ENCODE assay signal across 9 cellular contexts in genomic region chr19:45782162-45782623, GRCh38. TPM values are rescaled to one million over a fixed set of nuclear protein-coding genes. Genes with fewer than 3 reads are reported as not detected.
A peak's percentile ranks its signal among the peaks of the same experiment; 100 is the strongest.
DNase-seq lines count a peak whose midpoint lies in the region; ATAC-seq and TF ChIP-seq lines count a peak whose summit lies in the region.
"Had no signal": no experiment of that assay in that cellular context is flagged by ENCODE, and none has a peak within 500 bp of the region (broad histone marks: within the 10 kb centered on the region; RNA-seq: fewer than 3 reads in every experiment).

Gene DMPK (minus strand): TSS chr19:45782490. CDS start chr19:45782352, 138 bp downstream.

- 9% methylated on average over 6 of the region's 18 CpGs for whole genome bisulfite sequencing in suprapubic skin

- no peak for TF ChIP-seq EP300 in suprapubic skin (IDR thresholded peaks at IDR 0.05)

- in situ Hi-C loops in brain microvascular endothelial cell (cut with HindIII; ENCODE audit: low pct_ligation_motif_present, low sequenced_read_pairs): no loop called here

- peaks cover 50% of the 10 kb centered on the region for H3K36me3 ChIP-seq in brain microvascular endothelial cell (replicated peaks)
- peaks cover 0 to 31% of the 10 kb centered on the region in 2 donors for H3K36me3 ChIP-seq in left lung
- H3K36me3 ChIP-seq in suprapubic skin: peaks cover 29% of the 10 kb centered on the region

- no peaks in the 10 kb centered on the region for H3K27me3 ChIP-seq in brain microvascular endothelial cell (replicated peaks)
- H3K27me3 ChIP-seq in left lung: peaks cover 0 to 100% of the 10 kb centered on the region in 2 donors
- H3K27me3 ChIP-seq in suprapubic skin: no peaks in the 10 kb centered on the region

- H3K9me3 ChIP-seq in left lung (no peaks in the 10 kb centered on the region), suprapubic skin (no peaks in the 10 kb centered on the region)

- TF ChIP-seq POLR2A in suprapubic skin (IDR thresholded peaks at IDR 0.05): no peak

- DNase-seq in LHCN-M2 (ENCODE audit: low read depth) (no peak), brain microvascular endothelial cell (no peak), left lung (peak in 1 of 2 donors; percentile 75), suprapubic skin (ENCODE audit: low spot score in 2 of 2) (no peak), DMS79 (lab: John Stamatoyannopoulos, UW) (no peak), NCI-H510A (lab: John Stamatoyannopoulos, UW) (no peak), ecto neural progenitor cell (ENCODE audit: low spot score) (no peak)

- ATAC-seq in left lung (peak; percentile 18), HG03571 (IDR thresholded peaks at IDR 0.05; ENCODE audit: unreplicated experiment) (no peak)

- H3K4me3 ChIP-seq in brain microvascular endothelial cell (ENCODE audit: low read depth, low read length) (peak within 1 kb of the TSS; percentile 37), left lung (peak within 1 kb of the TSS; percentile 35 to 36), suprapubic skin (peak within 1 kb of the TSS; percentile 51)

- TF ChIP-seq CTCF in brain microvascular endothelial cell (IDR thresholded peaks at IDR 0.05; ENCODE audit: low read depth, low read length, missing control alignments) (no peak), left lung (IDR thresholded peaks at IDR 0.05) (no peak), suprapubic skin (IDR thresholded peaks at IDR 0.05) (no peak)

- H3K27ac ChIP-seq in brain microvascular endothelial cell (peak within 1 kb of the TSS; percentile 35), left lung (peak within 1 kb of the TSS; percentile 48 to 65), suprapubic skin (peak within 1 kb of the TSS; percentile 84)
- H3K27ac ChIP-seq: VCaP had no signal

- H3K4me1 ChIP-seq in left lung (peaks cover 11 to 42% of the 10 kb centered on the region in 2 donors), suprapubic skin (peaks cover 67% of the 10 kb centered on the region)

- intact Hi-C loops in left lung (cut with DNase I): no loop called here

RNA-seq across cellular contexts. Expression of gene DMPK, which starts in this region (rescaled TPM):
- total RNA-seq in LHCN-M2 (2014; rRNA removed) (90.8 and 121 TPM in 2 replicates), left lung (10 to 100 TPM; 44.6 to 50.0 TPM), suprapubic skin (10 to 100 TPM; 15.0 to 27.3 (median 20.3) TPM)
- 122 TPM for polyA plus RNA-seq in LHCN-M2 (2012)
